Comparison of ENCODE assay signal across 17 cellular contexts in the genomic region with DNA sequence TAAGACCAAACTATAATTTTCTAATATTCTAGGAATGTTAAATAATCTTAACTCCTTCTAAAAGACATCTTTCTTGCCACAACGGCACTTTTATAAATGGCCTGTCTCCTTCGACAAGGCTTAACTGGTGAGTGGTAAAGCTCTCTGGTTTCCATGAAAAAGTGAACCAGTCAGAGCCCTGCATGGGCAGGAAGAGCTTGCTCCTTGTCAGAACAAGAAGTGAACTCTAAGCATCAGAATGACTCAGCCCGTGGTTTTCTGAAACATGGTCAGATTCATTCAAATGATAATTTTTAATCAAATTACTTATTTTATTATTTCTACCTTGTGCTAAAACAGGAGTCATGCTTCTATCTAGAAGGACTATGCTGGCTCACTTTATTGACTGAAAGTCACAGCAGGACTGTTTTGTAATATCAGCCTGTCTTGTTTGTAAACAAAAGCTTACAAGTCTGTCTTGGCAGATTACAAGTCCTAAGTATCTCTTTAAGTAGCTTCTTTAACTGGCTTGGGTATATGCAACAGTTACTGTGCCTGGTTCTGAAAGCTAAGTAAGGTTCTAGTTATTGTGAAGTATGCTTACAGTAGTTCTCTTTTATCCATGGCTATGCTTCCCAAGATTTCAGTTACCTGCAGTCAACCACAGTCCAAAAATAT.
DNase-seq lines count a peak whose midpoint lies in the region; ATAC-seq and TF ChIP-seq lines count a peak whose summit lies in the region.
"Had no signal": no experiment of that assay in that cellular context is flagged by ENCODE, and none has a peak within 500 bp of the region (broad histone marks: within the 10 kb centered on the region; RNA-seq: fewer than 3 reads in every experiment).

No MANE protein-coding gene starts in this region.

- H3K36me3 ChIP-seq in adipocyte (ENCODE audit: control insufficient read depth, insufficient read depth, low read length, severe bottlenecking) (no peaks in the 10 kb centered on the region), uterus (no peaks in the 10 kb centered on the region)
- H3K36me3 ChIP-seq: heart left ventricle, left ventricle myocardium inferior, Peyer's patch had no signal

- H3K9me3 ChIP-seq in adipocyte (ENCODE audit: control insufficient read depth, low read length) (peaks cover 7% of the 10 kb centered on the region), uterus (no peaks in the 10 kb centered on the region)
- H3K9me3 ChIP-seq: Peyer's patch had no signal

- in situ Hi-C loops in GM13977 (cut with MboI; ENCODE audit: low pct_unique_long_range_greater_than_20kb, low sequenced_read_pairs, unreplicated experiment), result no loop called here

- peaks cover 63% of the 10 kb centered on the region for H3K27me3 ChIP-seq in adipocyte (replicated peaks; ENCODE audit: control insufficient read depth, insufficient read depth, low read length)
- no peaks in the 10 kb centered on the region for H3K27me3 ChIP-seq in uterus
- H3K27me3 ChIP-seq: Peyer's patch had no signal

- DNase-seq in GM13977 (ENCODE audit: low spot score) (peak; percentile 41), adipocyte (ENCODE audit: low read depth) (peak; percentile 17), myocyte (ENCODE audit: low read depth) (peak; percentile 20), hypothalamus (lab: John Stamatoyannopoulos, UW) (no peak), C1 segment of cervical spinal cord (lab: John Stamatoyannopoulos, UW) (no peak), NCI-H2081 (lab: John Stamatoyannopoulos, UW) (no peak), uterus (no peak)
- DNase-seq: activated CD8-positive, alpha-beta memory T cell treated with anti-CD3 and anti-CD28 coated beads, Interleukin-2, amount 50 U/mL, for 4 hours; amniotic stem cell; heart left ventricle; left ventricle myocardium inferior; NCI-H1092 treated with DMSO at 0.1 percent for 48 hours; NCI-H446 treated with DMSO at 0.1 percent for 48 hours; Peyer's patch; trophoblast cell had no signal

- intact Hi-C loops in uterus (cut with DNase I; ENCODE audit: low total_unique reads), result no loop called here

- H3K9ac ChIP-seq in adipocyte (ENCODE audit: low read length), result no peak overlapping the region

- no peak overlapping the region for H3K4me3 ChIP-seq in adipocyte (ENCODE audit: low read length)
- no peak overlapping the region for H3K4me3 ChIP-seq in uterus
- H3K4me3 ChIP-seq: heart left ventricle, left ventricle myocardium inferior, Peyer's patch, skin epidermis had no signal

- no peak for TF ChIP-seq POLR2A in uterus (IDR thresholded peaks at IDR 0.05)

- no peaks in the 10 kb centered on the region for H3K4me1 ChIP-seq in adipocyte (ENCODE audit: control insufficient read depth, insufficient read depth, low read length)
- H3K4me1 ChIP-seq in uterus, result no peaks in the 10 kb centered on the region
- H3K4me1 ChIP-seq: heart left ventricle, left ventricle myocardium inferior, Peyer's patch had no signal

- peak; percentile 45 for ATAC-seq in HG02885 (IDR thresholded peaks at IDR 0.05; ENCODE audit: poor library complexity, unreplicated experiment)
- ATAC-seq: heart left ventricle had no signal

- no peak for TF ChIP-seq CTCF in GM13977 (IDR thresholded peaks at IDR 0.05; ENCODE audit: extremely low read depth, insufficient read depth, missing control alignments)
- TF ChIP-seq CTCF in uterus (IDR thresholded peaks at IDR 0.05), result no peak

- no peak overlapping the region for H3K27ac ChIP-seq in uterus
- H3K27ac ChIP-seq: heart left ventricle, left ventricle myocardium inferior, Peyer's patch, skin epidermis had no signal

Comparison
In these comparisons a context has a peak if more than half of its experiments do, and no peak if none do; other contexts are left out.
1. DNase-seq: peak in GM13977 (single experiment), adipocyte (single experiment) and myocyte (single experiment); none in hypothalamus (0 of 51), C1 segment of cervical spinal cord (0 of 14), NCI-H2081 (0 of 2) and uterus (0 of 2).